In the genomic region with DNA sequence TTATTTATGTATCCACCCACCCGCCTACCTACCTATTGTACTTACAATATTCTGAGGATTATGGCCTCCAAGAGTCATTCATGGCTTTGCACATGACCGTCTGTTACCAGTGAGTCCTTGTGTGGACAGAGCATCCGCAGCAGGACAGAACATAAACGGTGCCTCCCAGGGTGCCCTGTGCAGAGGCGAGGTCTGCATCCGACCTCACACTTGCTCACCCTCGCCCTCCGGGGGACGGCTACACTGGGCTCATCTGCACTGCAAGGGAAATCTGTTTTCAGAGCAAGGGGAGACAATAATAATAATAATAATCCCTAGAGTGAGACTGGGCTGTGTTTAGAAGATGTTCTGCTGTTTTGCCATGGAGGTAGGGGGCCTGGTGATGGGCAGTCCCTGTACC, we compare ENCODE assay signal across 1 cellular context.
TF ChIP-seq lines count a peak whose summit lies in the region.

No MANE protein-coding gene starts in this region.

TF ChIP-seq in A549, 52 proteins besides CTCF, POLR2A, EP300 and RAD21 (continued from another document):
- TF ChIP-seq, protein P1, sequence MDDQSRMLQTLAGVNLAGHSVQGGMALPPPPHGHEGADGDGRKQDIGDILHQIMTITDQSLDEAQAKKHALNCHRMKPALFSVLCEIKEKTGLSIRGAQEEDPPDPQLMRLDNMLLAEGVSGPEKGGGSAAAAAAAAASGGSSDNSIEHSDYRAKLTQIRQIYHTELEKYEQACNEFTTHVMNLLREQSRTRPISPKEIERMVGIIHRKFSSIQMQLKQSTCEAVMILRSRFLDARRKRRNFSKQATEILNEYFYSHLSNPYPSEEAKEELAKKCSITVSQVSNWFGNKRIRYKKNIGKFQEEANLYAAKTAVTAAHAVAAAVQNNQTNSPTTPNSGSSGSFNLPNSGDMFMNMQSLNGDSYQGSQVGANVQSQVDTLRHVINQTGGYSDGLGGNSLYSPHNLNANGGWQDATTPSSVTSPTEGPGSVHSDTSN (IDR thresholded peaks at IDR 0.05): no peak
- no peak for TF ChIP-seq ATOH8 (CRISPR knock-in tag; IDR thresholded peaks at IDR 0.05; ENCODE audit: low read depth)
- no peak for TF ChIP-seq RCOR1 (IDR thresholded peaks at IDR 0.05; ENCODE audit: low read depth, low read length)
- TF ChIP-seq FOSL2 (IDR thresholded peaks at IDR 0.05): no peak
- TF ChIP-seq FOSL2 (CRISPR knock-in tag; IDR thresholded peaks at IDR 0.05): no peak
- no peak for TF ChIP-seq SMC3 (IDR thresholded peaks at IDR 0.05)
- TF ChIP-seq MAFK (IDR thresholded peaks at IDR 0.05; ENCODE audit: partially characterized antibody): no peak
- TF ChIP-seq USF2 (IDR thresholded peaks at IDR 0.05): no peak
- TF ChIP-seq MAZ (IDR thresholded peaks at IDR 0.05; ENCODE audit: borderline replicate concordance, low read depth, low read length): no peak
- no peak for TF ChIP-seq CBX2 (IDR thresholded peaks at IDR 0.05; ENCODE audit: borderline replicate concordance, low read depth)
- no peak for TF ChIP-seq CBX8 (IDR thresholded peaks at IDR 0.05)
TF ChIP-seq in A549: peak in this region for 0.
